ENCODE assay signal across 9 cellular contexts in genomic region chr13:33799950-33800592, GRCh38. TPM values are rescaled to one million over a fixed set of nuclear protein-coding genes. Genes with fewer than 3 reads are reported as not detected.
DNase-seq lines count a peak whose midpoint lies in the region; ATAC-seq and TF ChIP-seq lines count a peak whose summit lies in the region.
"Had no signal": no experiment of that assay in that cellular context is flagged by ENCODE, and none has a peak within 500 bp of the region (broad histone marks: within the 10 kb centered on the region; RNA-seq: fewer than 3 reads in every experiment).

No MANE protein-coding gene starts in this region.

- TF ChIP-seq CTCF in esophagus muscularis mucosa (IDR thresholded peaks at IDR 0.05), result peak; percentile 39 to 49 (median 39)

- DNase-seq in NCI-H2081 (lab: John Stamatoyannopoulos, UW) (peak; percentile 17 to 24), NCI-H2081 treated with DMSO at 0.1 percent for 48 hours (lab: John Stamatoyannopoulos, UW) (no peak), NCI-H526 (lab: John Stamatoyannopoulos, UW) (peak; percentile 33 to 56), esophagus muscularis mucosa (ENCODE audit: extremely low spot score) (no peak), pulmonary artery endothelial cell (ENCODE audit: low read depth, low spot score) (peak; percentile 27), DMS114 treated with DMSO at 0.1 percent for 48 hours (lab: John Stamatoyannopoulos, UW; ENCODE audit: unreplicated experiment) (no peak)

- TF ChIP-seq POLR2A in esophagus muscularis mucosa (IDR thresholded peaks at IDR 0.05; ENCODE audit: low read depth), result no peak

- peaks cover 5 to 37% (median 21%) of the 10 kb centered on the region in 4 donors for H3K4me1 ChIP-seq in esophagus muscularis mucosa

- no peaks in the 10 kb centered on the region for H3K27me3 ChIP-seq in esophagus muscularis mucosa
- H3K27me3 ChIP-seq: neutrophil had no signal

- H3K9me3 ChIP-seq in esophagus muscularis mucosa, result no peaks in the 10 kb centered on the region
- H3K9me3 ChIP-seq: neutrophil had no signal

- ATAC-seq in HG03565 (IDR thresholded peaks at IDR 0.05; ENCODE audit: unreplicated experiment) (no peak), HG02610 (IDR thresholded peaks at IDR 0.05; ENCODE audit: unreplicated experiment) (no peak)

- intact Hi-C loops in esophagus muscularis mucosa (cut with DNase I), result no loop called here

- no peaks in the 10 kb centered on the region for H3K36me3 ChIP-seq in esophagus muscularis mucosa
- H3K36me3 ChIP-seq: neutrophil had no signal

- no peak for TF ChIP-seq EP300 in esophagus muscularis mucosa (IDR thresholded peaks at IDR 0.05)

- H3K27ac ChIP-seq in esophagus muscularis mucosa (replicated peaks in 1 of 4), result peak overlapping the region in 2 of 4 donors; percentile 13 to 39
- H3K27ac ChIP-seq: neutrophil had no signal

- WGBS in esophagus muscularis mucosa, result 43% methylated on average over 6 of the region's 6 CpGs

- H3K4me3 ChIP-seq in esophagus muscularis mucosa, result peak overlapping the region in 1 of 4 donors; percentile 10

RNA-seq across cellular contexts. Expression of gene RFC3, which starts 17.9 kb away (rescaled TPM):
- 1 to 10 TPM; 4.2 to 5.6 (median 4.7) TPM for total RNA-seq in esophagus muscularis mucosa
- total RNA-seq in pulmonary artery endothelial cell, result 16.2 and 19.3 TPM in 2 replicates

Comparison
In these comparisons a context has a peak if more than half of its experiments do, and no peak if none do; other contexts are left out.
1. DNase-seq: peak in NCI-H2081 (2 of 2), NCI-H526 (2 of 2) and pulmonary artery endothelial cell (single experiment); none in NCI-H2081 treated with DMSO at 0.1 percent for 48 hours (single experiment), esophagus muscularis mucosa (single experiment) and DMS114 treated with DMSO at 0.1 percent for 48 hours (single experiment).